In the genomic region with DNA sequence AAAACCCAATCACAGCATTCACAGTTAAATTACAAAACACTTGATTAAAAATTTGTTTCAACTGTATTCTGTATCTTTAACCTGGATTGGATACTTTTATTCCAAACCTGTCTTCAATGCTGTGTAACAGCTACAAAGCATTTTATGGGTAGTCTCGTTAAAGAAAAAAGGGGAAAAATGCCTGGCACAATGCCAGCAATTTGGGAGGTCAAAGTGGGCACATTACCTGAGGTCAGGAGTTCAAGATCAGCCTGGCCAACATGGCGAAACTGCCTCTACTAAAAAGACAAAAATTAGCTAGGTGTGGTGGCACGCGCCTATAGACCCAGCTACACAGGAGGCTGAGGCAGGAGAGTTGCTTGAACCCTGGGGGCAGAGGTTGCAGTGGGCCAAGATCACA, we compare ENCODE assay signal across 1 cellular context.
A peak's percentile ranks its signal among the peaks of the same experiment; 100 is the strongest.
TF ChIP-seq lines count a peak whose summit lies in the region.

No MANE protein-coding gene starts in this region.

TF ChIP-seq in GM12878, 131 proteins besides CTCF, POLR2A, EP300 and RAD21:
- TF ChIP-seq PAX8 (IDR thresholded peaks at IDR 0.05) (no peak), BCL11A (IDR thresholded peaks at IDR 0.05; ENCODE audit: low read depth, low read length) (no peak), SMAD1 (IDR thresholded peaks at IDR 0.05; ENCODE audit: low read depth, partially characterized antibody) (peak; percentile 80)
